ENCODE assay signal across 29 cellular contexts in the genomic region with DNA sequence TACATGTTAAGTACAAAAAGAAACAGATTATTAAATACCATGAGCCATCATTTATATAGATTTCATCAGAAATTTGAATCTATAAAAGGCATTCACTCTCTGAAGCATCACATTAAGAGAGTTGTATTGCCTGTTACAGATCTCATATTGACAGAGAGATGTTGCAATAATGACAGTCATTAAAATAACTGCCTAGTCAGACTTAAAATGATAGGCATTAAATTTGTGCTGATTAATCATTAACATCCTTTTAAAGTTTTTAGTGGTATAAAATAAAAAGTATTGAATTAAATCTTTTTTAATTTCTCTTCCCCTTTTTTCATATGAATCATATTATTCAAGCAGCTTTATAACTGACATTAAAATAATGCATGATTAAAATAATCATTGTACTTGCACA.
"Had no signal": no experiment of that assay in that cellular context is flagged by ENCODE, and none has a peak within 500 bp of the region (broad histone marks: within the 10 kb centered on the region; RNA-seq: fewer than 3 reads in every experiment).

No MANE protein-coding gene starts in this region.

- H3K9me3 ChIP-seq: left lung, lower lobe of right lung, pancreas, prostate gland, right atrium auricular region, suprapubic skin, thoracic aorta, tibial artery, upper lobe of right lung had no signal

- ATAC-seq: left colon; left lung; lower lobe of right lung; naive thymus-derived CD8-positive, alpha-beta T cell; pancreas; sciatic nerve; stimulated activated naive B cell treated with anti-CD40 and anti-IgM and Interleukin-4, amounts not matched to agents 10 μg/mL and 1 μg/mL and 100 μg/mL, for 72 hours; stimulated activated naive CD8-positive, alpha-beta T cell treated with anti-CD3 and anti-CD28 coated beads, Interleukin-15, Interleukin-2, amounts not matched to agents 100 U/mL and 50 U/mL, for 24 hours; upper lobe of right lung had no signal

- DNase-seq: hypothalamus; immature natural killer cell; kidney; left colon; left lung; lower lobe of right lung; mammary epithelial cell; mesenchymal stem cell; naive thymus-derived CD8-positive, alpha-beta T cell; nucleus accumbens; pancreas; posterior cingulate gyrus; stimulated activated CD4-positive, alpha-beta T cell treated with anti-CD3 and anti-CD28 coated beads, Interleukin-12 subunit alpha, Interleukin-12 subunit beta, amount 100 ng/mL, for 4 hours; stimulated activated CD4-positive, alpha-beta T cell treated with anti-CD3 and anti-CD28 coated beads, Interleukin-15, amount 100 ng/mL, for 24 hours; stimulated activated CD4-positive, alpha-beta T cell treated with anti-CD3 and anti-CD28 coated beads, Interleukin-2, amount 100 ng/mL, for 24 hours; stimulated activated CD4-positive, alpha-beta T cell treated with anti-CD3 and anti-CD28 coated beads, Interleukin-4, amount 100 ng/mL, for 1 hour; stimulated activated naive B cell treated with anti-CD40 and anti-IgM and Interleukin-4, amounts not matched to agents 10 μg/mL and 1 μg/mL and 100 μg/mL, for 72 hours; stimulated activated naive CD8-positive, alpha-beta T cell treated with anti-CD3 and anti-CD28 coated beads, Interleukin-15, Interleukin-2, amounts not matched to agents 100 U/mL and 50 U/mL, for 24 hours; tibial artery; trophoblast cell; upper lobe of right lung had no signal

- H3K27ac ChIP-seq: left lung, lower lobe of right lung, pancreas, prostate gland, right atrium auricular region, skin epidermis, suprapubic skin, thoracic aorta, tibial artery, upper lobe of right lung had no signal

- H3K36me3 ChIP-seq: left lung, lower lobe of right lung, pancreas, prostate gland, right atrium auricular region, suprapubic skin, thoracic aorta, tibial artery, upper lobe of right lung had no signal

- H3K27me3 ChIP-seq: left lung, pancreas, right atrium auricular region, suprapubic skin, tibial artery, upper lobe of right lung had no signal

- FAIRE-seq: islet of Langerhans, kidney, pancreas, urothelium cell line had no signal

- H3K4me3 ChIP-seq: left lung, lower lobe of right lung, pancreas, prostate gland, right atrium auricular region, skin epidermis, suprapubic skin, thoracic aorta, tibial artery, upper lobe of right lung had no signal

- H3K4me1 ChIP-seq: left lung, lower lobe of right lung, pancreas, prostate gland, right atrium auricular region, suprapubic skin, tibial artery, upper lobe of right lung had no signal
